In genomic region chr19:33778089-33778791, GRCh38 we compare ENCODE assay signal across 8 cellular contexts. TPM values are rescaled to one million over a fixed set of nuclear protein-coding genes. Genes with fewer than 3 reads are reported as not detected.
DNase-seq lines count a peak whose midpoint lies in the region; ATAC-seq lines count a peak whose summit lies in the region.

No MANE protein-coding gene starts in this region.

- no peak overlapping the region for H3K27ac ChIP-seq in BLaER1

- H3K9me3 ChIP-seq in BLaER1, result no peaks in the 10 kb centered on the region

- no peaks in the 10 kb centered on the region for H3K36me3 ChIP-seq in BLaER1

- peaks cover 10% of the 10 kb centered on the region; the same call in 1 of the 2 replicates for H3K27me3 ChIP-seq in BLaER1

- peaks cover 17% of the 10 kb centered on the region for H3K4me1 ChIP-seq in BLaER1

- peak overlapping the region; percentile 46 for H3K4me3 ChIP-seq in BLaER1

- H3K9ac ChIP-seq in BLaER1, result peak overlapping the region; percentile 47; the same call in 1 of the 2 replicates

- peak overlapping the region; percentile 85 for H3K4me2 ChIP-seq in BLaER1

- no peaks in the 10 kb centered on the region for H4K20me1 ChIP-seq in BLaER1

- DNase-seq in GM19240 (ENCODE audit: insufficient read length, low spot score), result peak; percentile 88
- peak; percentile 74 for DNase-seq in NOMO-1 treated with dmso at 0.1 percent for 144 hours (lab: John Stamatoyannopoulos, UW; ENCODE audit: unreplicated experiment)
- DNase-seq in activated CD8-positive, alpha-beta memory T cell treated with anti-CD3 and anti-CD28 coated beads, Interleukin-2, amount 50 U/mL, for 24 hours (ENCODE audit: extremely low read depth), result peak; percentile 54
- peak; percentile 80 for DNase-seq in epidermal melanocyte (ENCODE audit: insufficient read length, low spot score)
- DNase-seq in mucosa of gallbladder (ENCODE audit: low spot score), result peak; percentile 82
- DNase-seq in stimulated activated CD8-positive, alpha-beta memory T cell treated with anti-CD3 and anti-CD28 coated beads, Interleukin-7, amount 100 ng/mL, for 4 hours (ENCODE audit: low read depth in 2 of 2), result peak; percentile 50 to 66

- peak; percentile 70 for ATAC-seq in HG03571 (IDR thresholded peaks at IDR 0.05; ENCODE audit: unreplicated experiment)

RNA-seq across cellular contexts. Expression of gene KCTD15, which starts 18.4 kb away (rescaled TPM):
- 28.0 TPM for total RNA-seq in mucosa of gallbladder
